Comparison of ENCODE assay signal across 8 cellular contexts in the genomic region with DNA sequence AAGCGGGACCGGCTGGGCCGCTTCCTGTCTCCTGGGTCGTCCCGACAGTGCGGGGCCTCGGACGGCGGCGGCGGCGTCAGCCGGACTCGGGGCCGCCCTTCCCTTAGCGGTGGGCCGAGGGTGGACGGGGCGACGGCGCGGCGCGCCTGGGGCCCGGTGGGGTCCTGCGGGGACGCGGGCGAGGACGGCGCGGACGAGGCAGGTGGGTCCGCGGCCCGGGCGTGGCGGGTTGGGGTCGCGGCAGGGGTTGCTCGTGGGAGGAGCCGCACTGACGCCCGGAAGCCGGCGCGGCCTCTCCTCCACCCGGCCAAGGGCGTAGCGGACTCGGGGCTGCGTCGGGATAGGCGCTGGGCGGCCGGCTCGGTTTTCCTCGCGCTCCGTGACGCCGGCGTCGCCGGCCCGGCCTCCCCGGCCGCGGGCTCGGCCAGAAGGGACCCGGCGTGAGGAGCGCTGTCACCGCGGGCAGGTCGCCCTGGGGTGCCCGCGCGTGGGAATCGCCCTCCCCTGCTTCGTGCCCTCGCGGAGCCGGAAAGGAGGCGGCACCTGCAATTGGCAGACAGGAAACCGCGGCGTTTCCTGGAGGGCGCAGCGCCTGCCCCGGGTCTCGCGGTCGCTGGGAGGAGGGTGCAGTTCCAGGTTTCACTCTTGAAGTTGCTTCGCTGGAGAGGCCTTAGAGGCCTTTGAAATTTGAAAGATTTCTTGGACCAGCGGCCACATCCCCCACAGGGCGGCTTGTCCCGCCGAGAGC. TPM values are rescaled to one million over a fixed set of nuclear protein-coding genes. Genes with fewer than 3 reads are reported as not detected.
DNase-seq lines count a peak whose midpoint lies in the region; ATAC-seq and TF ChIP-seq lines count a peak whose summit lies in the region.

No MANE protein-coding gene starts in this region.

- peaks cover 35% of the 10 kb centered on the region for H3K36me3 Mint-ChIP-seq in activated CD4-positive, alpha-beta T cell treated with anti-CD3 and anti-CD28 coated beads, Interleukin-2, amount 10 ng/mL, durations not matched to agents 24 days and 14 days (ENCODE audit: low read depth)

- H3K9me3 Mint-ChIP-seq in activated CD4-positive, alpha-beta T cell treated with anti-CD3 and anti-CD28 coated beads, Interleukin-2, amount 10 ng/mL, durations not matched to agents 24 days and 14 days = no peaks in the 10 kb centered on the region

- H3K27ac ChIP-seq in lower lobe of right lung = peak overlapping the region; percentile 97

- peaks cover 37% of the 10 kb centered on the region for H3K4me1 Mint-ChIP-seq in activated CD4-positive, alpha-beta T cell treated with anti-CD3 and anti-CD28 coated beads, Interleukin-2, amount 10 ng/mL, durations not matched to agents 24 days and 14 days

- DNase-seq in EL = peak; percentile 54
- DNase-seq in LoVo (ENCODE audit: low spot score) = peak; percentile 48
- DNase-seq in activated CD4-positive, alpha-beta T cell treated with anti-CD3 and anti-CD28 coated beads, Interleukin-2, amount 10 ng/mL, durations not matched to agents 24 days and 14 days = peak; percentile 95
- peak; percentile 77 for DNase-seq in dermis blood vessel endothelial cell
- peak; percentile 89 for DNase-seq in lower lobe of right lung
- DNase-seq in stimulated activated CD8-positive, alpha-beta memory T cell treated with anti-CD3 and anti-CD28 coated beads, Interleukin-15, amount 100 ng/mL, for 48 hours (ENCODE audit: low read depth in 2 of 2) = peak; percentile 72 to 73

- H3K4me1 ChIP-seq in lower lobe of right lung = peaks cover 50% of the 10 kb centered on the region

- H3K36me3 ChIP-seq in lower lobe of right lung = peaks cover 37% of the 10 kb centered on the region

- no peaks in the 10 kb centered on the region for H3K27me3 ChIP-seq in lower lobe of right lung (ENCODE audit: low read depth)

- H3K4me3 ChIP-seq in lower lobe of right lung = peak overlapping the region; percentile 90

- no peaks in the 10 kb centered on the region for H3K27me3 Mint-ChIP-seq in activated CD4-positive, alpha-beta T cell treated with anti-CD3 and anti-CD28 coated beads, Interleukin-2, amount 10 ng/mL, durations not matched to agents 24 days and 14 days

- peak overlapping the region; percentile 92 for H3K27ac Mint-ChIP-seq in activated CD4-positive, alpha-beta T cell treated with anti-CD3 and anti-CD28 coated beads, Interleukin-2, amount 10 ng/mL, durations not matched to agents 24 days and 14 days

- intact Hi-C loops in activated CD4-positive, alpha-beta T cell treated with anti-CD3 and anti-CD28 coated beads, Interleukin-2, amount 10 ng/mL, durations not matched to agents 24 days and 14 days (cut with micrococcal nuclease) = loop anchor here (1.0 to 5.0 kb wide), 7 partner anchors 11 to 475 kb away; a partner anchor contains a TSS
- intact Hi-C loops in lower lobe of right lung (cut with DNase I) = no loop called here

- TF ChIP-seq CTCF in lower lobe of right lung (IDR thresholded peaks at IDR 0.05) = no peak

- H3K4me3 Mint-ChIP-seq in activated CD4-positive, alpha-beta T cell treated with anti-CD3 and anti-CD28 coated beads, Interleukin-2, amount 10 ng/mL, durations not matched to agents 24 days and 14 days = peak overlapping the region; percentile 90

- no peaks in the 10 kb centered on the region for H3K9me3 ChIP-seq in lower lobe of right lung

- ATAC-seq in GM21717 (IDR thresholded peaks at IDR 0.05; ENCODE audit: unreplicated experiment) = peak; percentile 31
- ATAC-seq in lower lobe of right lung = peak; percentile 59 to 62
- no peak for ATAC-seq in GM18519 (IDR thresholded peaks at IDR 0.05; ENCODE audit: low FRiP score, unreplicated experiment)

RNA-seq across cellular contexts. Expression of a gene that starts 0.5 kb away (rescaled TPM):
- 32.9 and 33.3 TPM in 2 replicates for total RNA-seq in activated CD4-positive, alpha-beta T cell treated with anti-CD3 and anti-CD28 coated beads, Interleukin-2, amount 10 ng/mL, durations not matched to agents 24 days and 14 days
- total RNA-seq in dermis blood vessel endothelial cell = 27.4 and 44.2 TPM in 2 replicates
- total RNA-seq in lower lobe of right lung = 33.2 TPM

RNA-seq across cellular contexts. Expression of a gene that starts 1.1 kb away (rescaled TPM):
- total RNA-seq in activated CD4-positive, alpha-beta T cell treated with anti-CD3 and anti-CD28 coated beads, Interleukin-2, amount 10 ng/mL, durations not matched to agents 24 days and 14 days = 3.6 and 3.9 TPM in 2 replicates
- total RNA-seq in dermis blood vessel endothelial cell (5.8 and 7.3 TPM in 2 replicates), lower lobe of right lung (15.6 TPM)

RNA-seq across cellular contexts. Expression of a gene that starts 20.3 kb away (rescaled TPM):
- 12.8 and 13.2 TPM in 2 replicates for total RNA-seq in activated CD4-positive, alpha-beta T cell treated with anti-CD3 and anti-CD28 coated beads, Interleukin-2, amount 10 ng/mL, durations not matched to agents 24 days and 14 days
- total RNA-seq in dermis blood vessel endothelial cell (19.1 and 36.6 TPM in 2 replicates), lower lobe of right lung (10.3 TPM)

RNA-seq across cellular contexts. Expression of a gene that starts 35.3 kb away (rescaled TPM):
- total RNA-seq in activated CD4-positive, alpha-beta T cell treated with anti-CD3 and anti-CD28 coated beads, Interleukin-2, amount 10 ng/mL, durations not matched to agents 24 days and 14 days = 104 and 108 TPM in 2 replicates
- total RNA-seq in dermis blood vessel endothelial cell (48.2 and 71.1 TPM in 2 replicates), lower lobe of right lung (79.6 TPM)
